21 cellular contexts compared by ENCODE assay signal in genomic region chr3:31772781-31773180, GRCh38.
"Had no signal": no experiment of that assay in that cellular context is flagged by ENCODE, and none has a peak within 500 bp of the region (broad histone marks: within the 10 kb centered on the region; RNA-seq: fewer than 3 reads in every experiment).

No MANE protein-coding gene starts in this region.

- H3K27me3 ChIP-seq: hepatocyte, SJSA1, stomach had no signal

- ATAC-seq: effector memory CD8-positive, alpha-beta T cell; left lobe of liver; natural killer cell treated with Interleukin-12 subunit alpha and Interleukin-12 subunit beta and Interleukin-15 and Interleukin-18, amount 100 ng/mL, for 72 hours had no signal

- DNase-seq: activated CD4-positive, alpha-beta T cell treated with anti-CD3 and anti-CD28 coated beads, Interleukin-2, amount 10 ng/mL, durations not matched to agents 7 days and 5 days; activated CD8-positive, alpha-beta memory T cell treated with anti-CD3 and anti-CD28 coated beads for 24 hours; activated CD8-positive, alpha-beta memory T cell treated with anti-CD3 and anti-CD28 coated beads, Interleukin-2, amount 50 U/mL, for 48 hours; amniotic stem cell; effector memory CD8-positive, alpha-beta T cell; foreskin fibroblast; occipital lobe; retina; stimulated activated CD4-positive, alpha-beta T cell treated with anti-CD3 and anti-CD28 coated beads, Interleukin-12 subunit alpha, Interleukin-12 subunit beta, amount 100 ng/mL, for 4 hours; stimulated activated CD4-positive, alpha-beta T cell treated with anti-CD3 and anti-CD28 coated beads, Interleukin-1b, Interleukin-23, amount 100 ng/mL, for 48 hours; stomach; WERI-Rb-1 had no signal

- H3K36me3 ChIP-seq: SJSA1, stomach, WERI-Rb-1 had no signal

- H3K27ac ChIP-seq: hepatocyte, SJSA1, stomach, WERI-Rb-1 had no signal

- H3K4me2 ChIP-seq: hepatocyte had no signal

- H3K4me3 ChIP-seq: hepatocyte, lung, SJSA1, stomach had no signal

- H2AFZ ChIP-seq: hepatocyte had no signal

- H3K4me3 Mint-ChIP-seq: activated CD4-positive, alpha-beta T cell treated with anti-CD3 and anti-CD28 coated beads, Interleukin-2, amount 10 ng/mL, durations not matched to agents 7 days and 5 days; effector memory CD8-positive, alpha-beta T cell; mesothelial cell of epicardium; natural killer cell treated with Interleukin-12 subunit alpha and Interleukin-12 subunit beta and Interleukin-15 and Interleukin-18, amount 100 ng/mL, for 72 hours; type B pancreatic cell had no signal

- H3K9me3 ChIP-seq: SJSA1, stomach had no signal

- H3K9me3 Mint-ChIP-seq: activated CD4-positive, alpha-beta T cell treated with anti-CD3 and anti-CD28 coated beads, Interleukin-2, amount 10 ng/mL, durations not matched to agents 7 days and 5 days; activated naive CD4-positive, alpha-beta T cell treated with anti-CD3 and anti-CD28 coated beads, Interleukin-2, amount 50 U/mL, for 72 hours; effector memory CD8-positive, alpha-beta T cell; mesothelial cell of epicardium; natural killer cell treated with Interleukin-12 subunit alpha and Interleukin-12 subunit beta and Interleukin-15 and Interleukin-18, amount 100 ng/mL, for 72 hours had no signal

- H3K4me1 ChIP-seq: SJSA1 had no signal

- FAIRE-seq: islet of Langerhans had no signal

- H3K36me3 Mint-ChIP-seq: mesothelial cell of epicardium; natural killer cell treated with Interleukin-12 subunit alpha and Interleukin-12 subunit beta and Interleukin-15 and Interleukin-18, amount 100 ng/mL, for 72 hours; type B pancreatic cell had no signal

- H3K27ac Mint-ChIP-seq: activated CD4-positive, alpha-beta T cell treated with anti-CD3 and anti-CD28 coated beads, Interleukin-2, amount 10 ng/mL, durations not matched to agents 7 days and 5 days; effector memory CD8-positive, alpha-beta T cell; mesothelial cell of epicardium; natural killer cell treated with Interleukin-12 subunit alpha and Interleukin-12 subunit beta and Interleukin-15 and Interleukin-18, amount 100 ng/mL, for 72 hours; type B pancreatic cell had no signal

- H3K27me3 Mint-ChIP-seq: activated CD4-positive, alpha-beta T cell treated with anti-CD3 and anti-CD28 coated beads, Interleukin-2, amount 10 ng/mL, durations not matched to agents 7 days and 5 days; type B pancreatic cell had no signal
